ENCODE assay signal across 8 cellular contexts in genomic region chr9:133731876-133732321, GRCh38. TPM values are rescaled to one million over a fixed set of nuclear protein-coding genes. Genes with fewer than 3 reads are reported as not detected.
DNase-seq lines count a peak whose midpoint lies in the region; ATAC-seq, FAIRE-seq and TF ChIP-seq lines count a peak whose summit lies in the region.

No MANE protein-coding gene starts in this region.

- H3K27me3 ChIP-seq in endothelial cell of umbilical vein (ENCODE audit: control insufficient read depth in 2 of 2, insufficient read depth in 2 of 2, low read length in 2 of 2) (no peaks in the 10 kb centered on the region), testis (no peaks in the 10 kb centered on the region)

- H3K4me2 ChIP-seq in endothelial cell of umbilical vein (ENCODE audit: insufficient read depth, low read length): no peak overlapping the region

- H2AFZ ChIP-seq in endothelial cell of umbilical vein (ENCODE audit: low read depth, low read length): no peak overlapping the region

- H3K4me1 ChIP-seq in endothelial cell of umbilical vein (ENCODE audit: control insufficient read depth, extremely low read depth, insufficient read depth, low read length) (no peaks in the 10 kb centered on the region), testis (no peaks in the 10 kb centered on the region)

- no peaks in the 10 kb centered on the region for H3K9me1 ChIP-seq in endothelial cell of umbilical vein (replicated peaks; ENCODE audit: control insufficient read depth, extremely low read depth, insufficient read depth, low read length)

- H3K9me3 ChIP-seq in endothelial cell of umbilical vein (replicated peaks; ENCODE audit: control insufficient read depth, insufficient read depth, low read length) (no peaks in the 10 kb centered on the region), testis (no peaks in the 10 kb centered on the region)

- FAIRE-seq in endothelial cell of umbilical vein (lab: Jason Lieb, UNC): peak; percentile 53

- H3K9ac ChIP-seq in endothelial cell of umbilical vein (replicated peaks; ENCODE audit: extremely low read depth, insufficient read depth, low read length): no peak overlapping the region

- WGBS in testis, 2 donors: 50 to 61% methylated on average over 15 of the region's 15 CpGs

- POLR2A ChIA-PET in endothelial cell of umbilical vein (lab: Charles Lee): no interaction called here

- peak; percentile 58 for DNase-seq in activated effector memory CD4-positive, alpha-beta T cell treated with anti-CD3 and anti-CD28 coated beads, Interleukin-2, amount 50 U/mL, for 16 hours
- DNase-seq in activated effector memory CD4-positive, alpha-beta T cell treated with Interleukin-2 at 50 U/mL for 16 hours: no peak
- peak; percentile 93 for DNase-seq in NCI-H524 treated with DMSO at 0.1 percent for 48 hours (lab: John Stamatoyannopoulos, UW)
- peak; percentile 21 for DNase-seq in endothelial cell of umbilical vein (ENCODE audit: low read depth, low spot score)
- DNase-seq in testis: peak; percentile 80
- DNase-seq in activated CD4-positive, CD25-positive, alpha-beta regulatory T cell treated with anti-CD3 and anti-CD28 coated beads, Interleukin-2, amount 50 U/mL, for 72 hours: no peak

- no peaks in the 10 kb centered on the region for H3K79me2 ChIP-seq in endothelial cell of umbilical vein (ENCODE audit: control insufficient read depth, insufficient read depth, low read length)

- TF ChIP-seq CTCF in endothelial cell of umbilical vein (IDR thresholded peaks at IDR 0.05; ENCODE audit: extremely low read depth in 1 of 2, insufficient read depth in 1 of 2, low read depth in 1 of 2, low read length in 2 of 2): no peak
- no peak for TF ChIP-seq CTCF in testis (IDR thresholded peaks at IDR 0.05)

- no peaks in the 10 kb centered on the region for H3K36me3 ChIP-seq in endothelial cell of umbilical vein (ENCODE audit: control insufficient read depth in 2 of 2, extremely low read depth in 1 of 2, insufficient read depth in 2 of 2, low read length in 2 of 2)
- no peaks in the 10 kb centered on the region for H3K36me3 ChIP-seq in testis (ENCODE audit: low read depth, missing control alignments)

- CTCF ChIA-PET in endothelial cell of umbilical vein (lab: Charles Lee): interaction anchor here (3.1 kb wide), 1 partner anchor 11 kb away, joined by 12 read pairs; no protein-coding TSS in a partner anchor

- intact Hi-C loops in endothelial cell of umbilical vein (cut with micrococcal nuclease): no loop called here
- intact Hi-C loops in testis (cut with DNase I; ENCODE audit: low total_unique reads): loop anchor here (10.0 kb wide), 1 partner anchor 197 kb away; the partner anchor contains the start of gene ADAMTSL2

- no peak overlapping the region for H3K27ac ChIP-seq in endothelial cell of umbilical vein (ENCODE audit: insufficient read depth, low read depth, low read length)
- H3K27ac ChIP-seq in testis: no peak overlapping the region

- H3K4me3 ChIP-seq in endothelial cell of umbilical vein (replicated peaks in 1 of 3; ENCODE audit: insufficient read depth in 1 of 3, low read depth in 1 of 3, low read length in 3 of 3) (no peak overlapping the region), testis (no peak overlapping the region)

- dilution Hi-C loops in endothelial cell of umbilical vein (cut with MboI; ENCODE audit: extremely low pct_ligation_motif_present, low sequenced_read_pairs): no loop called here

- ATAC-seq in HG02870 (IDR thresholded peaks at IDR 0.05; ENCODE audit: unreplicated experiment) (no peak), GM21825 (IDR thresholded peaks at IDR 0.05; ENCODE audit: unreplicated experiment) (no peak)

- TF ChIP-seq POLR2A in endothelial cell of umbilical vein (IDR thresholded peaks at IDR 0.05; ENCODE audit: low read depth, low read length): no peak
- TF ChIP-seq POLR2A in testis (IDR thresholded peaks at IDR 0.05): no peak

- no peaks in the 10 kb centered on the region for H4K20me1 ChIP-seq in endothelial cell of umbilical vein (replicated peaks; ENCODE audit: control insufficient read depth, extremely low read depth, insufficient read depth, low read length)

- no TSS peak for BruUV-seq in endothelial cell of umbilical vein (replicated peaks; lab: Mats Ljungman, UMichigan)

TF ChIP-seq in endothelial cell of umbilical vein, 7 proteins besides CTCF, POLR2A, EP300 and RAD21:
- no peak for TF ChIP-seq POLR2AphosphoS5 (IDR thresholded peaks at IDR 0.05; ENCODE audit: insufficient read depth, low read depth, low read length)
- no peak for TF ChIP-seq EZH2 (IDR thresholded peaks at IDR 0.05; ENCODE audit: borderline replicate concordance, low read depth, low read length, severe bottlenecking)
- TF ChIP-seq MYC (IDR thresholded peaks at IDR 0.05; ENCODE audit: low read depth, low read length): no peak
- no peak for TF ChIP-seq GATA2 (IDR thresholded peaks at IDR 0.05; ENCODE audit: insufficient read depth, insufficient read length, low read depth, low read length)
- TF ChIP-seq, protein P1, sequence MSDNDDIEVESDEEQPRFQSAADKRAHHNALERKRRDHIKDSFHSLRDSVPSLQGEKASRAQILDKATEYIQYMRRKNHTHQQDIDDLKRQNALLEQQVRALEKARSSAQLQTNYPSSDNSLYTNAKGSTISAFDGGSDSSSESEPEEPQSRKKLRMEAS (IDR thresholded peaks at IDR 0.05; ENCODE audit: insufficient read depth, insufficient read length): no peak
- TF ChIP-seq FOS (IDR thresholded peaks at IDR 0.05; ENCODE audit: borderline replicate concordance, insufficient read depth, low read length): no peak
- TF ChIP-seq JUN (IDR thresholded peaks at IDR 0.05; ENCODE audit: borderline replicate concordance, insufficient read depth, insufficient read length, low read depth): no peak

RNA-seq across cellular contexts. Expression of gene SARDH, which starts 6.3 kb away (rescaled TPM):
- 0.30 and 0.44 TPM in 2 replicates for total RNA-seq in endothelial cell of umbilical vein
- polyA plus RNA-seq in endothelial cell of umbilical vein: 0.16 and 0.19 TPM in 2 replicates
- 0.10 and 0.14 TPM in 2 replicates for polyA plus RNA-seq in endothelial cell of umbilical vein (2011; cell fraction: cytosol; rRNA removed)
- 0.55 and 0.66 TPM in 2 replicates for polyA plus RNA-seq in endothelial cell of umbilical vein (2011; cell fraction: nucleus; rRNA removed)
- 0.08 and 0.44 TPM in 2 replicates for polyA plus RNA-seq in endothelial cell of umbilical vein (2012)
- 0.13 TPM in 1 of 2 replicates, not detected in the other for polyA minus RNA-seq in endothelial cell of umbilical vein
- polyA minus RNA-seq in endothelial cell of umbilical vein (2011; cell fraction: cytosol; rRNA and poly(A)+ RNA removed): not detected
- 0.14 and 0.38 TPM in 2 replicates for polyA minus RNA-seq in endothelial cell of umbilical vein (2011; cell fraction: nucleus; rRNA and poly(A)+ RNA removed)
- 1 to 10 TPM; 5.1 to 7.2 TPM for total RNA-seq in testis
- polyA plus RNA-seq in testis (ENCODE audit: insufficient read depth, low read depth, low replicate concordance): 2.6 TPM

Comparison
In these comparisons a context has a peak if more than half of its experiments do, and no peak if none do; other contexts are left out.
1. DNase-seq: peak in activated effector memory CD4-positive, alpha-beta T cell treated with anti-CD3 and anti-CD28 coated beads, Interleukin-2, amount 50 U/mL, for 16 hours (single experiment), NCI-H524 treated with DMSO at 0.1 percent for 48 hours (single experiment), endothelial cell of umbilical vein (single experiment) and testis (single experiment); none in activated effector memory CD4-positive, alpha-beta T cell treated with Interleukin-2 at 50 U/mL for 16 hours (single experiment) and activated CD4-positive, CD25-positive, alpha-beta regulatory T cell treated with anti-CD3 and anti-CD28 coated beads, Interleukin-2, amount 50 U/mL, for 72 hours (single experiment).